In the genomic region with DNA sequence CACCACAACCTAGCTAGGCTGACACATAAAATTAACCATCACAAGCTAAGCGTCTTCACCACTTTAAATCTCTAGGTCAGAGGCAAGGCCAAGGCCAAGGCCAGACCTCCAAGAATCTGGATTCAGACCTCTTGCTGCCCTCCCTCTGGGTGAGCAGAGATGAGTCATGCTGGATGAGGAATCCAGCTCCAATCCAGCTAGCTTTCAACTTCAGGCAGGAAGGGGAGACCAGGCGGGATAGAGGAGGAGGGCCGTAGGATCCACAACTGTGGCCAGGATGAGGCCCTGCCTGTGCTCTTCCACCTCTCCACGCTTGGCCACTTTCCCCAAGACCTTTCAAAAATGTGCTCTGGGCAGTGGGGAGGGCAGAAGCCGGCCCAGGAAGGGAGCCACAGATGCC, we compare ENCODE assay signal across 9 cellular contexts. TPM values are rescaled to one million over a fixed set of nuclear protein-coding genes. Genes with fewer than 3 reads are reported as not detected.
DNase-seq lines count a peak whose midpoint lies in the region; ATAC-seq and TF ChIP-seq lines count a peak whose summit lies in the region.
"Had no signal": no experiment of that assay in that cellular context is flagged by ENCODE, and none has a peak within 500 bp of the region (broad histone marks: within the 10 kb centered on the region; RNA-seq: fewer than 3 reads in every experiment).

No MANE protein-coding gene starts in this region.

- peak overlapping the region; percentile 36 for H3K14ac ChIP-seq in IMR-90 (replicated peaks; ENCODE audit: low read depth, low read length)

- H3K4ac ChIP-seq in IMR-90 (ENCODE audit: low read depth, low read length) = peak overlapping the region; percentile 93

- in situ Hi-C loops in IMR-90 (cut with MboI; ENCODE audit: low sequenced_read_pairs) = no loop called here

- H3K9me1 ChIP-seq in IMR-90 (ENCODE audit: insufficient read depth, low read length) = 0 out of 2 replicates have a peak, but pooled peaks cover 4% of the 10 kb centered on the region

- CTCF ChIA-PET in IMR-90 (lab: Yijun Ruan, JAX) = interaction anchor here (1.1 kb wide), 1 partner anchor 22 kb away, joined by 5 read pairs; no protein-coding TSS in a partner anchor

- H2BK20ac ChIP-seq in IMR-90 (ENCODE audit: low read depth, low read length) = peak overlapping the region; percentile 77

- peak overlapping the region; percentile 84 for H4K91ac ChIP-seq in IMR-90 (ENCODE audit: insufficient read depth, low read depth, low read length)

- TF ChIP-seq POLR2A in IMR-90 (IDR thresholded peaks at IDR 0.05; ENCODE audit: low read depth, low read length) = no peak

- H3K9me3 ChIP-seq in IMR-90 (ENCODE audit: control insufficient read depth, insufficient read depth, low read length) (no peaks in the 10 kb centered on the region), lower lobe of right lung (no peaks in the 10 kb centered on the region), upper lobe of right lung (no peaks in the 10 kb centered on the region)

- peak overlapping the region; percentile 96 for H2AFZ ChIP-seq in IMR-90 (replicated peaks; ENCODE audit: low read length, poor library complexity)

- no TSS peak for BruUV-seq in IMR-90 (replicated peaks; lab: Mats Ljungman, UMichigan)

- peak overlapping the region; percentile 87 for H2BK120ac ChIP-seq in IMR-90 (ENCODE audit: low read depth, low read length)

- intact Hi-C loops in IMR-90 (cut with micrococcal nuclease) (no loop called here), lower lobe of right lung (cut with DNase I) (no loop called here), upper lobe of right lung (cut with DNase I) (no loop called here)

- ATAC-seq in IMR-90 (ENCODE audit: low read depth) (peak; percentile 98), lower lobe of right lung (peak; percentile 19 to 48), upper lobe of right lung (peak; percentile 40), GM19324 (IDR thresholded peaks at IDR 0.05; ENCODE audit: low FRiP score, unreplicated experiment) (no peak), HG03520 (IDR thresholded peaks at IDR 0.05; ENCODE audit: unreplicated experiment) (no peak)
- ATAC-seq: activated T-cell treated with anti-CD3 and anti-CD28 coated beads, Interleukin-2, amount 50 U/mL, for 4 hours had no signal

- peak overlapping the region; percentile 8; the same call in 1 of the 2 replicates for H3K4me2 ChIP-seq in IMR-90 (ENCODE audit: low read depth, low read length)

- peak overlapping the region; percentile 94 for H2AK9ac ChIP-seq in IMR-90 (replicated peaks; ENCODE audit: low read depth, low read length, poor library complexity)

- POLR2A ChIA-PET in IMR-90 (lab: Charles Lee; ENCODE audit: unreplicated experiment) = no interaction called here

- H4K20me1 ChIP-seq in IMR-90 (ENCODE audit: insufficient read depth, low read length) = no peaks in the 10 kb centered on the region

- peak overlapping the region; percentile 56; the same call in 1 of the 2 replicates for H4K5ac ChIP-seq in IMR-90 (ENCODE audit: low read depth, low read length)

- no peak for TF ChIP-seq RAD21 in IMR-90 (IDR thresholded peaks at IDR 0.05; ENCODE audit: low read length)

- H3K27ac ChIP-seq in IMR-90 (ENCODE audit: insufficient read depth, low read length) = peak overlapping the region; percentile 83
- H3K27ac ChIP-seq in coronary artery = peak overlapping the region; percentile 17 to 86
- no peak overlapping the region for H3K27ac ChIP-seq in lower lobe of right lung
- H3K27ac ChIP-seq in upper lobe of right lung = peak overlapping the region; percentile 8

- peak overlapping the region; percentile 39; the same call in 1 of the 2 replicates for H3K9ac ChIP-seq in IMR-90 (ENCODE audit: low read depth, low read length)

- H3K56ac ChIP-seq in IMR-90 (ENCODE audit: extremely low read depth, insufficient read depth, low read length) = no peak overlapping the region

- WGBS in IMR-90 (ENCODE audit: extremely low coverage in 2 of 2, insufficient read length in 1 of 2), 2 experiments = 43% methylated on average over 2 of the region's 5 CpGs; no CpG with 5 or more reads in 1 of the 2 experiments

- no peak for TF ChIP-seq CTCF in IMR-90 (conservative IDR thresholded peaks at IDR 0.05; ENCODE audit: low read depth, low read length)
- no peak for TF ChIP-seq CTCF in coronary artery (IDR thresholded peaks at IDR 0.05)
- TF ChIP-seq CTCF in lower lobe of right lung (IDR thresholded peaks at IDR 0.05) = no peak
- TF ChIP-seq CTCF in upper lobe of right lung (IDR thresholded peaks at IDR 0.05) = no peak

- peak overlapping the region; percentile 59 to 96; a peak in 3 of 4 replicates for H4K8ac ChIP-seq in IMR-90 (ENCODE audit: low read depth in 2 of 2, low read length in 2 of 2)

- peak overlapping the region; percentile 87 for H2AK5ac ChIP-seq in IMR-90 (ENCODE audit: low read depth, low read length)

- H3K27me3 ChIP-seq in IMR-90 (ENCODE audit: control insufficient read depth, insufficient read depth, low read length) (no peaks in the 10 kb centered on the region), lower lobe of right lung (ENCODE audit: low read depth) (no peaks in the 10 kb centered on the region), upper lobe of right lung (no peaks in the 10 kb centered on the region)

- H2BK15ac ChIP-seq in IMR-90 (ENCODE audit: low read depth, low read length) = peak overlapping the region; percentile 49; the same call in 1 of the 3 replicates

- H3K4me3 ChIP-seq in IMR-90 (ENCODE audit: insufficient read depth, low read depth, low read length) = no peak overlapping the region
- peak overlapping the region; percentile 25 for H3K4me3 ChIP-seq in coronary artery
- no peak overlapping the region for H3K4me3 ChIP-seq in lower lobe of right lung
- H3K4me3 ChIP-seq in upper lobe of right lung = no peak overlapping the region

- H3K79me1 ChIP-seq in IMR-90 (ENCODE audit: low read depth in 1 of 2, low read length in 2 of 2) = no peaks in the 10 kb centered on the region

- peak; percentile 89 for DNase-seq in IMR-90
- DNase-seq in coronary artery (ENCODE audit: low spot score) = no peak
- no peak for DNase-seq in lower lobe of right lung
- no peak for DNase-seq in upper lobe of right lung
- DNase-seq in activated CD8-positive, alpha-beta memory T cell treated with anti-CD3 and anti-CD28 coated beads, Interleukin-2, amount 50 U/mL, for 48 hours = no peak
- DNase-seq in SIG-M5 treated with dmso at 0.1 percent for 504 hours (lab: John Stamatoyannopoulos, UW; ENCODE audit: unreplicated experiment) = no peak
- DNase-seq: activated T-cell treated with anti-CD3 and anti-CD28 coated beads, Interleukin-2, amount 50 U/mL, for 4 hours had no signal

- H3K4me1 ChIP-seq in IMR-90 (ENCODE audit: control insufficient read depth, insufficient read depth, low read length) (peaks cover 13% of the 10 kb centered on the region; the same call in 1 of the 2 replicates), lower lobe of right lung (no peaks in the 10 kb centered on the region), upper lobe of right lung (no peaks in the 10 kb centered on the region)

- H3K36me3 ChIP-seq in IMR-90 (ENCODE audit: control insufficient read depth, insufficient read depth, low read length) (no peaks in the 10 kb centered on the region), lower lobe of right lung (no peaks in the 10 kb centered on the region), upper lobe of right lung (no peaks in the 10 kb centered on the region)

- dilution Hi-C loops in IMR-90 (cut with HindIII; ENCODE audit: low sequenced_read_pairs, unreplicated experiment) = no loop called here

- peak overlapping the region; percentile 50; the same call in 1 of the 2 replicates for H3K18ac ChIP-seq in IMR-90 (ENCODE audit: low read depth, low read length)

- peak overlapping the region; percentile 65 for H3K23ac ChIP-seq in IMR-90 (ENCODE audit: low read depth, low read length)

- H2BK5ac ChIP-seq in IMR-90 (ENCODE audit: low read depth, low read length, poor library complexity, severe bottlenecking) = peak overlapping the region; percentile 66

TF ChIP-seq in IMR-90, 13 proteins besides CTCF, POLR2A, EP300 and RAD21:
- TF ChIP-seq, protein P1, sequence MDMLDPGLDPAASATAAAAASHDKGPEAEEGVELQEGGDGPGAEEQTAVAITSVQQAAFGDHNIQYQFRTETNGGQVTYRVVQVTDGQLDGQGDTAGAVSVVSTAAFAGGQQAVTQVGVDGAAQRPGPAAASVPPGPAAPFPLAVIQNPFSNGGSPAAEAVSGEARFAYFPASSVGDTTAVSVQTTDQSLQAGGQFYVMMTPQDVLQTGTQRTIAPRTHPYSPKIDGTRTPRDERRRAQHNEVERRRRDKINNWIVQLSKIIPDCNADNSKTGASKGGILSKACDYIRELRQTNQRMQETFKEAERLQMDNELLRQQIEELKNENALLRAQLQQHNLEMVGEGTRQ (IDR thresholded peaks at IDR 0.05; ENCODE audit: low read depth, low read length) = no peak
- TF ChIP-seq FOS (IDR thresholded peaks at IDR 0.05; ENCODE audit: low read depth, low read length) (peak; percentile 79), MXI1 (IDR thresholded peaks at IDR 0.05; ENCODE audit: borderline replicate concordance, low read depth, low read length) (no peak), CEBPB (IDR thresholded peaks at IDR 0.05; ENCODE audit: low read depth, low read length) (no peak), MAZ (IDR thresholded peaks at IDR 0.05; ENCODE audit: borderline replicate concordance, low read depth, low read length) (0 out of 2 replicates have a peak, but pooled peaks have one; percentile 21)

RNA-seq across cellular contexts. Expression of a gene that starts 14.7 kb away (rescaled TPM):
- 0.56 and 0.72 TPM in 2 replicates for total RNA-seq in IMR-90 (2012; rRNA removed)
- 0.89 and 1.0 TPM in 2 replicates for polyA plus RNA-seq in IMR-90 (2012; rRNA removed)
- 0.05 and 1.0 TPM in 2 replicates for polyA plus RNA-seq in IMR-90 (2012; cell fraction: cytosol; rRNA removed)
- 2.2 and 3.2 TPM in 2 replicates for polyA plus RNA-seq in IMR-90 (2012; cell fraction: nucleus; rRNA removed; ENCODE audit: low replicate concordance)
- 3.8 TPM for total RNA-seq in lower lobe of right lung
- total RNA-seq in upper lobe of right lung = 2.5 TPM

Comparison
In these comparisons a context has a peak if more than half of its experiments do, and no peak if none do; other contexts are left out.
1. ATAC-seq: peak in IMR-90 (single experiment), lower lobe of right lung (2 of 2) and upper lobe of right lung (single experiment); none in GM19324 (single experiment) and HG03520 (single experiment).